8 cellular contexts compared by ENCODE assay signal in genomic region chr4:127632420-127633403, GRCh38. TPM values are rescaled to one million over a fixed set of nuclear protein-coding genes. Genes with fewer than 3 reads are reported as not detected.
DNase-seq lines count a peak whose midpoint lies in the region; ATAC-seq and TF ChIP-seq lines count a peak whose summit lies in the region.

INTU (plus strand) TSS chr4:127632957; CDS start chr4:127633035, 78 bp downstream.

- no peaks in the 10 kb centered on the region for H3K4me1 Mint-ChIP-seq in Caco-2 (ENCODE audit: low read depth, unreplicated experiment)

- TF ChIP-seq CTCF in Caco-2 (IDR thresholded peaks at IDR 0.05; ENCODE audit: insufficient read depth in 1 of 2, low read depth in 1 of 2, low read length in 1 of 2, severe bottlenecking in 1 of 2, unreplicated experiment in 1 of 2) (no peak), GM20000 (IDR thresholded peaks at IDR 0.05; ENCODE audit: extremely low read depth, missing control alignments) (no peak), adrenal gland (IDR thresholded peaks at IDR 0.05) (no peak), cardiac muscle cell (IDR thresholded peaks at IDR 0.05; ENCODE audit: low read depth, low read length) (no peak)

- peak in 1 of 2 donors; percentile 40 for TF ChIP-seq POLR2A in adrenal gland (IDR thresholded peaks at IDR 0.05)

- ATAC-seq in HG03575 (IDR thresholded peaks at IDR 0.05; ENCODE audit: extremely low read depth, insufficient number of reproducible peaks, low FRiP score, unreplicated experiment): peak; percentile 76

- no TSS peak for BruUV-seq in Caco-2 (replicated peaks; lab: Mats Ljungman, UMichigan)

- H3K27ac Mint-ChIP-seq in Caco-2 (ENCODE audit: unreplicated experiment): peak within 1 kb of the TSS; percentile 92

- no peaks in the 10 kb centered on the region for H3K9me3 ChIP-seq in Caco-2
- no peaks in the 10 kb centered on the region for H3K9me3 ChIP-seq in adrenal gland (replicated peaks in 1 of 3)
- no peaks in the 10 kb centered on the region for H3K9me3 ChIP-seq in cardiac muscle cell (ENCODE audit: low read depth)

- H3K27ac ChIP-seq in adrenal gland (peak within 1 kb of the TSS in 3 of 5 donors; percentile 31 to 61 (median 44)), cardiac muscle cell (peak within 1 kb of the TSS; percentile 76)

- H3K4me1 ChIP-seq in Caco-2 (no peaks in the 10 kb centered on the region), adrenal gland (replicated peaks in 1 of 2) (peaks cover 0 to 9% of the 10 kb centered on the region in 2 donors), cardiac muscle cell (ENCODE audit: low read depth) (peaks cover 7% of the 10 kb centered on the region)

- H3K36me3 Mint-ChIP-seq in Caco-2 (ENCODE audit: insufficient read depth, unreplicated experiment): peaks cover 7% of the 10 kb centered on the region

- CTCF ChIA-PET in Caco-2 (lab: Charles Lee): interaction anchor here (0.6 to 1.1 kb wide), 6 partner anchors 10 to 100 kb away, joined by 3 to 6 read pairs (median 4); no protein-coding TSS in a partner anchor

- H3K4me3 Mint-ChIP-seq in Caco-2 (ENCODE audit: unreplicated experiment): peak within 1 kb of the TSS; percentile 95

- POLR2A ChIA-PET in Caco-2 (lab: Charles Lee): interaction anchor here (0.8 to 1.2 kb wide), 3 partner anchors 9 to 149 kb away, joined by 3 to 6 read pairs (median 3); partner anchors contain the start of gene HSPA4L

- WGBS in adrenal gland, 4 donors: 1 to 4% (median 1%) methylated on average over 30 to 38 of the region's 38 CpGs

- no peaks in the 10 kb centered on the region; the same call in 1 of the 2 replicates for H3K27me3 ChIP-seq in Caco-2 (replicated peaks; ENCODE audit: control insufficient read depth, insufficient read depth, low read length)
- H3K27me3 ChIP-seq in adrenal gland: no peaks in the 10 kb centered on the region
- H3K27me3 ChIP-seq in cardiac muscle cell: no peaks in the 10 kb centered on the region

- peak; percentile 90 to 95 for DNase-seq in Caco-2
- DNase-seq in GM20000 (ENCODE audit: low spot score): peak; percentile 52
- peak; percentile 95 for DNase-seq in NCI-H82 (lab: John Stamatoyannopoulos, UW)
- DNase-seq in adrenal gland: peak; percentile 93 to 98 (median 96)
- DNase-seq in cardiac muscle cell (ENCODE audit: low read depth in 1 of 2, low spot score in 1 of 2): peak; percentile 98
- peak; percentile 94 for DNase-seq in non-pigmented ciliary epithelial cell (ENCODE audit: low read depth)
- DNase-seq in NOMO-1 treated with DMSO at 0.1 percent for 48 hours (lab: John Stamatoyannopoulos, UW; ENCODE audit: unreplicated experiment): no peak

- H3K27me3 Mint-ChIP-seq in Caco-2 (ENCODE audit: insufficient read depth, unreplicated experiment): no peaks in the 10 kb centered on the region

- peak within 1 kb of the TSS; percentile 58 for H3K4me3 ChIP-seq in Caco-2 (ENCODE audit: low read depth, low read length)
- H3K4me3 ChIP-seq in adrenal gland: peak within 1 kb of the TSS; percentile 20 to 85 (median 46)
- peak within 1 kb of the TSS; percentile 42 for H3K4me3 ChIP-seq in cardiac muscle cell

- H3K36me3 ChIP-seq in Caco-2 (ENCODE audit: control insufficient read depth, insufficient read depth, low read length): no peaks in the 10 kb centered on the region
- no peaks in the 10 kb centered on the region for H3K36me3 ChIP-seq in adrenal gland (replicated peaks in 1 of 2)
- H3K36me3 ChIP-seq in cardiac muscle cell: no peaks in the 10 kb centered on the region

- intact Hi-C loops in Caco-2 (cut with micrococcal nuclease; ENCODE audit: unreplicated experiment) (no loop called here), adrenal gland (cut with DNase I) (no loop called here)

- no peaks in the 10 kb centered on the region for H3K9me3 Mint-ChIP-seq in Caco-2 (ENCODE audit: unreplicated experiment)

RNA-seq across cellular contexts. Expression of gene INTU, which starts in this region (rescaled TPM):
- total RNA-seq in Caco-2 (2022) (2.0 and 3.0 TPM in 2 replicates), adrenal gland (1 to 10 TPM; 2.5 to 8.1 (median 5.3) TPM), cardiac muscle cell (5.0 and 18.0 TPM in 2 replicates)
- polyA plus RNA-seq in adrenal gland (1 to 10 TPM; 3.3 to 5.4 (median 4.5) TPM), cardiac muscle cell (3.9 and 10.8 TPM in 2 replicates)
